In the genomic region with DNA sequence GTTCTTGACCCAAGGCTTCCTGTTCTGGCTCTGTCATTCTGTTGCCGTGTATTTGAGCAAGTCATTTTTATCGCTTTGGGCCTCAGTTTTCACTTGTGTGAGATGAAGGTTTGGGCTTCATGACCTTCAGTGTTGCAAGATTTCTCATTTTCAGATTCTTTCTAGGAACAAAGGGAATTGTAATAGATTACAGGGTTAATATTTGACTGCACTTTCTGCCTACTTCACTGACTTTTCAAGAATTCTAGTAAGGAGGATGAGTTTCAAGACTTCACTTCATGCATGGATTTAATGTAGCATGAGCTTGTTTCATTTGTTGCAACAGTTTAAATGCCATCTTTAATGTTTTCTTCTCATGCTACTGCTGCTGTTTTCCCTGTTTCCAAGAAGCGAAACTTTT, we compare ENCODE assay signal across 18 cellular contexts.
DNase-seq lines count a peak whose midpoint lies in the region; ATAC-seq and TF ChIP-seq lines count a peak whose summit lies in the region.
"Had no signal": no experiment of that assay in that cellular context is flagged by ENCODE, and none has a peak within 500 bp of the region (broad histone marks: within the 10 kb centered on the region; RNA-seq: fewer than 3 reads in every experiment).

No MANE protein-coding gene starts in this region.

- no peaks in the 10 kb centered on the region for H3K27me3 ChIP-seq in GM23338 (ENCODE audit: insufficient read depth)
- H3K27me3 ChIP-seq: BE2C had no signal

- no peaks in the 10 kb centered on the region for H4K20me1 ChIP-seq in GM23338 (replicated peaks; ENCODE audit: insufficient read depth)

- no peak overlapping the region for H3K4me2 ChIP-seq in GM23338

- H3K27me3 Mint-ChIP-seq in GM23338 (ENCODE audit: insufficient read depth, low read depth, poor library complexity) = no peaks in the 10 kb centered on the region
- H3K27me3 Mint-ChIP-seq: CD4-positive, CD25-positive, alpha-beta regulatory T cell; CD8-positive, alpha-beta memory T cell had no signal

- H3K27ac Mint-ChIP-seq in GM23338 = no peak overlapping the region
- H3K27ac Mint-ChIP-seq: CD4-positive, CD25-positive, alpha-beta regulatory T cell; CD8-positive, alpha-beta memory T cell; HFFc6 had no signal

- TF ChIP-seq CTCF in GM23338 (conservative IDR thresholded peaks at IDR 0.05; ENCODE audit: low read depth in 2 of 2) (no peak), epithelial cell of proximal tubule (conservative IDR thresholded peaks at IDR 0.05; ENCODE audit: low read depth, low read length) (no peak)

- H3K4me1 ChIP-seq in GM23338 (ENCODE audit: insufficient read depth) = peaks cover 3% of the 10 kb centered on the region; the same call in 1 of the 2 replicates
- H3K4me1 ChIP-seq: BE2C had no signal

- peak overlapping the region; percentile 16; the same call in 1 of the 2 replicates for H3K27ac ChIP-seq in GM23338 (ENCODE audit: low read depth)

- H3K9me2 ChIP-seq in GM23338 (ENCODE audit: insufficient read depth) = no peaks in the 10 kb centered on the region

- no peak overlapping the region for H3K4me3 ChIP-seq in GM23338
- no peak overlapping the region for H3K4me3 ChIP-seq in epithelial cell of proximal tubule (ENCODE audit: low read depth, low read length)

- ATAC-seq in GM23338 = no peak
- ATAC-seq: HCT116 had no signal

- no peak for DNase-seq in GM23338 (ENCODE audit: low spot score)
- DNase-seq in epithelial cell of proximal tubule (ENCODE audit: low read depth) = peak; percentile 55
- DNase-seq in kidney tubule cell (ENCODE audit: low spot score) = peak; percentile 45
- DNase-seq in NCI-H774 (lab: John Stamatoyannopoulos, UW) = no peak
- no peak for DNase-seq in DMS53 treated with DMSO at 0.1 percent for 48 hours (lab: John Stamatoyannopoulos, UW; ENCODE audit: unreplicated experiment)
- DNase-seq in stimulated activated CD4-positive, alpha-beta T cell treated with anti-CD3 and anti-CD28 coated beads, Interleukin-4, amount 100 ng/mL, for 4 hours = no peak
- DNase-seq: BE2C; C1 segment of cervical spinal cord; CD4-positive, CD25-positive, alpha-beta regulatory T cell; CD8-positive, alpha-beta memory T cell; COR-L47; DMS 273 treated with DMSO at 0.1 percent for 48 hours; DMS79; GDM1; GOT3; H7; HFFc6 had no signal

- H2AFZ ChIP-seq in GM23338 = no peak overlapping the region

- H3K79me2 ChIP-seq in GM23338 (replicated peaks; ENCODE audit: insufficient read depth) = no peaks in the 10 kb centered on the region

- H3F3A ChIP-seq in GM23338 (replicated peaks; ENCODE audit: low read depth) = no peaks in the 10 kb centered on the region

- no peak overlapping the region for H3K4me3 Mint-ChIP-seq in GM23338
- H3K4me3 Mint-ChIP-seq: CD4-positive, CD25-positive, alpha-beta regulatory T cell; CD8-positive, alpha-beta memory T cell; HFFc6 had no signal

- no peaks in the 10 kb centered on the region for H3K9me3 Mint-ChIP-seq in GM23338
- H3K9me3 Mint-ChIP-seq: HFFc6 had no signal

- H3K4me1 Mint-ChIP-seq in GM23338 = peaks cover 6% of the 10 kb centered on the region
- H3K4me1 Mint-ChIP-seq: CD4-positive, CD25-positive, alpha-beta regulatory T cell; CD8-positive, alpha-beta memory T cell had no signal

- no peaks in the 10 kb centered on the region for H3K36me3 Mint-ChIP-seq in GM23338 (ENCODE audit: low read depth)
- H3K36me3 Mint-ChIP-seq: CD4-positive, CD25-positive, alpha-beta regulatory T cell; CD8-positive, alpha-beta memory T cell had no signal

- no peaks in the 10 kb centered on the region for H3K36me3 ChIP-seq in GM23338 (ENCODE audit: insufficient read depth)
- H3K36me3 ChIP-seq: BE2C had no signal

TF ChIP-seq in GM23338, 12 proteins besides CTCF, POLR2A, EP300 and RAD21 (continues in another document):
- TF ChIP-seq, protein P1, sequence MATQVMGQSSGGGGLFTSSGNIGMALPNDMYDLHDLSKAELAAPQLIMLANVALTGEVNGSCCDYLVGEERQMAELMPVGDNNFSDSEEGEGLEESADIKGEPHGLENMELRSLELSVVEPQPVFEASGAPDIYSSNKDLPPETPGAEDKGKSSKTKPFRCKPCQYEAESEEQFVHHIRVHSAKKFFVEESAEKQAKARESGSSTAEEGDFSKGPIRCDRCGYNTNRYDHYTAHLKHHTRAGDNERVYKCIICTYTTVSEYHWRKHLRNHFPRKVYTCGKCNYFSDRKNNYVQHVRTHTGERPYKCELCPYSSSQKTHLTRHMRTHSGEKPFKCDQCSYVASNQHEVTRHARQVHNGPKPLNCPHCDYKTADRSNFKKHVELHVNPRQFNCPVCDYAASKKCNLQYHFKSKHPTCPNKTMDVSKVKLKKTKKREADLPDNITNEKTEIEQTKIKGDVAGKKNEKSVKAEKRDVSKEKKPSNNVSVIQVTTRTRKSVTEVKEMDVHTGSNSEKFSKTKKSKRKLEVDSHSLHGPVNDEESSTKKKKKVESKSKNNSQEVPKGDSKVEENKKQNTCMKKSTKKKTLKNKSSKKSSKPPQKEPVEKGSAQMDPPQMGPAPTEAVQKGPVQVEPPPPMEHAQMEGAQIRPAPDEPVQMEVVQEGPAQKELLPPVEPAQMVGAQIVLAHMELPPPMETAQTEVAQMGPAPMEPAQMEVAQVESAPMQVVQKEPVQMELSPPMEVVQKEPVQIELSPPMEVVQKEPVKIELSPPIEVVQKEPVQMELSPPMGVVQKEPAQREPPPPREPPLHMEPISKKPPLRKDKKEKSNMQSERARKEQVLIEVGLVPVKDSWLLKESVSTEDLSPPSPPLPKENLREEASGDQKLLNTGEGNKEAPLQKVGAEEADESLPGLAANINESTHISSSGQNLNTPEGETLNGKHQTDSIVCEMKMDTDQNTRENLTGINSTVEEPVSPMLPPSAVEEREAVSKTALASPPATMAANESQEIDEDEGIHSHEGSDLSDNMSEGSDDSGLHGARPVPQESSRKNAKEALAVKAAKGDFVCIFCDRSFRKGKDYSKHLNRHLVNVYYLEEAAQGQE (IDR thresholded peaks at IDR 0.05; ENCODE audit: unreplicated experiment) = no peak
- TF ChIP-seq, protein P2, sequence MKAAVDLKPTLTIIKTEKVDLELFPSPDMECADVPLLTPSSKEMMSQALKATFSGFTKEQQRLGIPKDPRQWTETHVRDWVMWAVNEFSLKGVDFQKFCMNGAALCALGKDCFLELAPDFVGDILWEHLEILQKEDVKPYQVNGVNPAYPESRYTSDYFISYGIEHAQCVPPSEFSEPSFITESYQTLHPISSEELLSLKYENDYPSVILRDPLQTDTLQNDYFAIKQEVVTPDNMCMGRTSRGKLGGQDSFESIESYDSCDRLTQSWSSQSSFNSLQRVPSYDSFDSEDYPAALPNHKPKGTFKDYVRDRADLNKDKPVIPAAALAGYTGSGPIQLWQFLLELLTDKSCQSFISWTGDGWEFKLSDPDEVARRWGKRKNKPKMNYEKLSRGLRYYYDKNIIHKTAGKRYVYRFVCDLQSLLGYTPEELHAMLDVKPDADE (IDR thresholded peaks at IDR 0.05) = no peak
- TF ChIP-seq JUNB (IDR thresholded peaks at IDR 0.05; ENCODE audit: unreplicated experiment) (no peak), STAT1 (IDR thresholded peaks at IDR 0.05; ENCODE audit: unreplicated experiment) (no peak), ZNF331 (CRISPR knock-in tag; IDR thresholded peaks at IDR 0.05; ENCODE audit: low read depth) (no peak), EZH2phosphoT487 (IDR thresholded peaks at IDR 0.05; ENCODE audit: unreplicated experiment) (no peak), POLR2AphosphoS5 (IDR thresholded peaks at IDR 0.05; ENCODE audit: low read depth) (no peak), CREB1 (CRISPR knock-in tag; IDR thresholded peaks at IDR 0.05; ENCODE audit: low read depth) (no peak), NANOG (IDR thresholded peaks at IDR 0.05; ENCODE audit: borderline replicate concordance) (no peak)

Comparison
In these comparisons a context has a peak if more than half of its experiments do, and no peak if none do; other contexts are left out.
1. DNase-seq: peak in epithelial cell of proximal tubule (single experiment) and kidney tubule cell (single experiment); none in GM23338 (single experiment), NCI-H774 (single experiment), DMS53 treated with DMSO at 0.1 percent for 48 hours (single experiment) and stimulated activated CD4-positive, alpha-beta T cell treated with anti-CD3 and anti-CD28 coated beads, Interleukin-4, amount 100 ng/mL, for 4 hours (0 of 2).